In the genomic region with DNA sequence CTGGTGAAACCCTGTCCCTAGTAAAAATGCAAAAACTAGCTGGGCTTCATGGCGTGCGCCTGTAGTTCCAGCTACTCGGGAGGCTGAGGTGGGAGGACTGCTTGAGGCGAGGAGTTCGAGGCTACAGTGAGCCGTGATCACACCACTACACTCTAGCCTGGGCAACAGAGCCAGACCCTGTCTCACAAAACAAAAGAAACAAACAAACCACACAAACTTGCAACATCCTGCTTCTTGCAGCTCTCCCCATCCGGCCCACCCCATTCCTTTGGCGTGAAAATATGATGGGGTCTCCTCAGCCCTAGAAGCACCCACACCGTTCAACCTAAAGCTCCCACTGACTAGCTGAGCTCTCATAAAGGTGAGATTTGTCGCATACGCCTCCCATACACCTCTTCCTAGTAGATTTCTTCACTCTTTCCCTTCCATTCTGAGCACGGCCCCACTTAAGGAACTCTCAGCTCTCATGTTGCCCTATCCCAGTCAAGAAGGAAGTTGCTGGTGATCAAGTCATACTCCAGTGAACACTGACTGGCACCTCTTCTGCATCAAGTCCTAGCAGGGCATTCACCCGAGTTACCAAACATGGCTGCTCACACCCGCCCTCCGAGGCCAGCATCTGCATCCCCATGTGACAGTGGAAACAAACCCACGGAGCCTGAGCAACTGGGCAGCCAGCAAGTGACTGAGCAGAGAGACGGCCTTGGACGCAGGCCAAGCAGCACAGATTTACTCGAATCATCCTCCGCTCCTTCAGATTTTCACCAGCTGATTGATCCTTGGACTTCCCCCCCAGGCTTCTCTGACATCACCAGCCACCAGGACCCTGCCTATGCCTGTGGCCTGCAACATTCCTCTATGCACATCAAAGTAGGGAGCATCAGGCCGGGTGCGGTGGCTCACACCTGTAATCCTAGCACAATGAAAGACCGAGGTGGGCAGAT, we compare ENCODE assay signal across 11 cellular contexts. TPM values are rescaled to one million over a fixed set of nuclear protein-coding genes. Genes with fewer than 3 reads are reported as not detected.
DNase-seq lines count a peak whose midpoint lies in the region; ATAC-seq, FAIRE-seq and TF ChIP-seq lines count a peak whose summit lies in the region.
"Had no signal": no experiment of that assay in that cellular context is flagged by ENCODE, and none has a peak within 500 bp of the region (broad histone marks: within the 10 kb centered on the region; RNA-seq: fewer than 3 reads in every experiment).

No MANE protein-coding gene starts in this region.

- POLR2A ChIA-PET in activated CD4-positive, alpha-beta T cell treated with anti-CD3 and anti-CD28 coated beads for 36 hours (lab: Charles Lee): interaction anchor here (0.7 to 3.4 kb wide), 11 partner anchors 26 to 108 kb away, joined by 3 to 13 read pairs (median 4); a partner anchor contains a TSS

- H3K9ac ChIP-seq in OCI-LY1 (ENCODE audit: low read length): peak overlapping the region; percentile 70

- H3K27ac Mint-ChIP-seq in activated CD4-positive, alpha-beta T cell treated with anti-CD3 and anti-CD28 coated beads for 36 hours: peak overlapping the region; percentile 92
- H3K27ac Mint-ChIP-seq in dendritic cell treated with granulocyte-macrophage colony-stimulating factor and Interleukin-4, amounts not matched to agents 40 ng/mL and 50 ng/mL, for 4 days: peak overlapping the region; percentile 57

- H3K27me3 ChIP-seq in OCI-LY1 (ENCODE audit: insufficient read depth, low read length) (no peaks in the 10 kb centered on the region), small intestine (ENCODE audit: control insufficient read depth in 2 of 2, insufficient read depth in 2 of 2, low read length in 2 of 2) (no peaks in the 10 kb centered on the region)

- H4K20me1 ChIP-seq in OCI-LY1 (ENCODE audit: insufficient read depth, low read length): no peaks in the 10 kb centered on the region

- no peaks in the 10 kb centered on the region for H3K9me3 Mint-ChIP-seq in activated CD4-positive, alpha-beta T cell treated with anti-CD3 and anti-CD28 coated beads for 36 hours (ENCODE audit: low read depth)
- H3K9me3 Mint-ChIP-seq in dendritic cell treated with granulocyte-macrophage colony-stimulating factor and Interleukin-4, amounts not matched to agents 40 ng/mL and 50 ng/mL, for 4 days: no peaks in the 10 kb centered on the region

- no peaks in the 10 kb centered on the region for H3K36me3 Mint-ChIP-seq in activated CD4-positive, alpha-beta T cell treated with anti-CD3 and anti-CD28 coated beads for 36 hours (ENCODE audit: low read depth)
- H3K36me3 Mint-ChIP-seq in dendritic cell treated with granulocyte-macrophage colony-stimulating factor and Interleukin-4, amounts not matched to agents 40 ng/mL and 50 ng/mL, for 4 days (ENCODE audit: low read depth): no peaks in the 10 kb centered on the region

- H2AFZ ChIP-seq in OCI-LY1 (ENCODE audit: low read length): no peak overlapping the region

- H3F3A ChIP-seq in OCI-LY1 (ENCODE audit: insufficient read depth, low read length): peaks cover 8% of the 10 kb centered on the region; the same call in 1 of the 2 replicates

- peak overlapping the region; percentile 81 for H3K4me3 Mint-ChIP-seq in activated CD4-positive, alpha-beta T cell treated with anti-CD3 and anti-CD28 coated beads for 36 hours
- H3K4me3 Mint-ChIP-seq in dendritic cell treated with granulocyte-macrophage colony-stimulating factor and Interleukin-4, amounts not matched to agents 40 ng/mL and 50 ng/mL, for 4 days: peak overlapping the region; percentile 5

- no peak for TF ChIP-seq CTCF in OCI-LY1 (IDR thresholded peaks at IDR 0.05; ENCODE audit: low read length)

- ATAC-seq in activated CD4-positive, alpha-beta T cell treated with anti-CD3 and anti-CD28 coated beads for 36 hours: no peak

- no peaks in the 10 kb centered on the region for H3K79me2 ChIP-seq in OCI-LY1 (ENCODE audit: insufficient read depth, low read length)

- peak; percentile 67 for DNase-seq in activated CD4-positive, alpha-beta T cell treated with anti-CD3 and anti-CD28 coated beads for 36 hours
- no peak for DNase-seq in activated CD4-positive, alpha-beta T cell treated with anti-CD3 and anti-CD28 coated beads, Interleukin-2, amount 50 U/mL, for 4 hours
- DNase-seq in small intestine (peak; percentile 59), AG20443 (ENCODE audit: low spot score) (no peak), GM19240 (ENCODE audit: insufficient read length, low spot score) (no peak), glomerular visceral epithelial cell (ENCODE audit: extremely low spot score) (no peak)
- DNase-seq: NCI-H1048 had no signal

- H3K36me3 ChIP-seq in OCI-LY1 (ENCODE audit: insufficient read depth, low read length) (no peaks in the 10 kb centered on the region), small intestine (ENCODE audit: control insufficient read depth in 2 of 2, insufficient read depth in 2 of 2, low read length in 2 of 2) (no peaks in the 10 kb centered on the region)

- H3K4me2 ChIP-seq in OCI-LY1 (ENCODE audit: low read length): peak overlapping the region; percentile 67

- peak overlapping the region; percentile 38 for H3K4me3 ChIP-seq in OCI-LY1 (ENCODE audit: low read depth, low read length, poor library complexity, severe bottlenecking)
- H3K4me3 ChIP-seq in small intestine (ENCODE audit: low read depth in 1 of 2, low read length in 2 of 2): no peak overlapping the region
- H3K4me3 ChIP-seq: SK-N-MC had no signal

- H3K9me2 ChIP-seq in OCI-LY1 (ENCODE audit: low read depth, low read length): no peaks in the 10 kb centered on the region

- no peaks in the 10 kb centered on the region for H3K27me3 Mint-ChIP-seq in activated CD4-positive, alpha-beta T cell treated with anti-CD3 and anti-CD28 coated beads for 36 hours
- H3K27me3 Mint-ChIP-seq in dendritic cell treated with granulocyte-macrophage colony-stimulating factor and Interleukin-4, amounts not matched to agents 40 ng/mL and 50 ng/mL, for 4 days: no peaks in the 10 kb centered on the region

- WGBS in small intestine, 3 donors: 68 to 77% (median 70%) methylated on average over 23 of the region's 23 CpGs

- H3K9me3 ChIP-seq in OCI-LY1 (ENCODE audit: low read length) (no peaks in the 10 kb centered on the region), small intestine (ENCODE audit: control insufficient read depth, low read depth) (no peaks in the 10 kb centered on the region)

- H3K4me1 Mint-ChIP-seq in activated CD4-positive, alpha-beta T cell treated with anti-CD3 and anti-CD28 coated beads for 36 hours: peaks cover 65% of the 10 kb centered on the region
- peaks cover 35% of the 10 kb centered on the region for H3K4me1 Mint-ChIP-seq in dendritic cell treated with granulocyte-macrophage colony-stimulating factor and Interleukin-4, amounts not matched to agents 40 ng/mL and 50 ng/mL, for 4 days (ENCODE audit: low read depth)

- intact Hi-C loops in activated CD4-positive, alpha-beta T cell treated with anti-CD3 and anti-CD28 coated beads for 36 hours (cut with DNase I, micrococcal nuclease): loop anchor here (2.0 kb wide), 2 partner anchors 27 to 89 kb away; a partner anchor contains a TSS
- intact Hi-C loops in dendritic cell treated with granulocyte-macrophage colony-stimulating factor and Interleukin-4, amounts not matched to agents 40 ng/mL and 50 ng/mL, for 4 days (cut with micrococcal nuclease): no loop called here

- H3K4me1 ChIP-seq in OCI-LY1 (ENCODE audit: insufficient read depth, low read length, severe bottlenecking): peaks cover 72% of the 10 kb centered on the region
- H3K4me1 ChIP-seq in small intestine (ENCODE audit: control insufficient read depth in 2 of 2, insufficient read depth in 1 of 2, low read depth in 1 of 2, low read length in 1 of 2): no peaks in the 10 kb centered on the region

- FAIRE-seq in small intestine (lab: Jason Lieb, UNC): no peak

- CTCF ChIA-PET in activated CD4-positive, alpha-beta T cell treated with anti-CD3 and anti-CD28 coated beads for 36 hours (lab: Charles Lee): interaction anchor here (0.6 to 7.8 kb wide), 16 partner anchors 19 to 355 kb away, joined by 3 to 200 read pairs (median 6); a partner anchor contains a TSS

- H3K27ac ChIP-seq in OCI-LY1 (ENCODE audit: low read depth, low read length, poor library complexity, severe bottlenecking) (peak overlapping the region; percentile 100), small intestine (ENCODE audit: low read depth in 1 of 2, low read length in 1 of 2) (peak overlapping the region in 1 of 2 donors; percentile 77)
- H3K27ac ChIP-seq: SK-N-MC had no signal

RNA-seq across cellular contexts. Expression of a gene that starts 18.9 kb away (rescaled TPM):
- total RNA-seq in activated CD4-positive, alpha-beta T cell treated with anti-CD3 and anti-CD28 coated beads for 36 hours: 100 to 1,000 TPM in 1 of 2 experiments, 10 to 100 TPM in 1; 85.4 to 116 TPM
- 10 to 100 TPM in 1 of 3 donors, 1 to 10 TPM in 1, under 1 TPM in 1; 0.45 to 16.2 (median 3.7) TPM for polyA plus RNA-seq in small intestine
- polyA plus RNA-seq: AG04450 had no signal

RNA-seq across cellular contexts. Expression of a gene that starts 26.0 kb away (rescaled TPM):
- total RNA-seq in activated CD4-positive, alpha-beta T cell treated with anti-CD3 and anti-CD28 coated beads for 36 hours: 10 to 100 TPM; 27.4 to 40.8 TPM
- 10 to 100 TPM; 26.4 to 38.6 (median 31.5) TPM for polyA plus RNA-seq in small intestine

RNA-seq across cellular contexts. Expression of a gene that starts 41.9 kb away (rescaled TPM):
- total RNA-seq in activated CD4-positive, alpha-beta T cell treated with anti-CD3 and anti-CD28 coated beads for 36 hours: 1 to 10 TPM in 1 of 2 experiments, under 1 TPM in 1; 0.57 to 1.1 TPM
- 10 to 100 TPM; 56.5 to 80.9 (median 65.5) TPM for polyA plus RNA-seq in small intestine

RNA-seq across cellular contexts. Expression of a gene that starts 44.6 kb away (rescaled TPM):
- 10 to 100 TPM; 34.5 to 52.3 TPM for total RNA-seq in activated CD4-positive, alpha-beta T cell treated with anti-CD3 and anti-CD28 coated beads for 36 hours
- polyA plus RNA-seq in small intestine: 1 to 10 TPM; 1.6 to 5.8 (median 1.8) TPM

RNA-seq across cellular contexts. Expression of a gene that starts 50.5 kb away (rescaled TPM):
- under 1 TPM in 1 of 2 experiments, not detected in 1; 0.05 TPM for total RNA-seq in activated CD4-positive, alpha-beta T cell treated with anti-CD3 and anti-CD28 coated beads for 36 hours
- polyA plus RNA-seq in small intestine: 10 to 100 TPM; 12.3 to 18.9 (median 14.4) TPM

Comparison
In these comparisons a context has a peak if more than half of its experiments do, and no peak if none do; other contexts are left out.
1. DNase-seq: peak in activated CD4-positive, alpha-beta T cell treated with anti-CD3 and anti-CD28 coated beads for 36 hours (single experiment) and small intestine (single experiment); none in activated CD4-positive, alpha-beta T cell treated with anti-CD3 and anti-CD28 coated beads, Interleukin-2, amount 50 U/mL, for 4 hours (0 of 2), AG20443 (single experiment), GM19240 (single experiment) and glomerular visceral epithelial cell (single experiment).